In genomic region chr16:2811703-2812471, GRCh38 we compare ENCODE assay signal across 17 cellular contexts. TPM values are rescaled to one million over a fixed set of nuclear protein-coding genes. Genes with fewer than 3 reads are reported as not detected.
DNase-seq lines count a peak whose midpoint lies in the region; ATAC-seq and TF ChIP-seq lines count a peak whose summit lies in the region.
"Had no signal": no experiment of that assay in that cellular context is flagged by ENCODE, and none has a peak within 500 bp of the region (broad histone marks: within the 10 kb centered on the region; RNA-seq: fewer than 3 reads in every experiment).

No MANE protein-coding gene starts in this region.

- intact Hi-C loops in posterior vena cava (cut with DNase I), result loop anchor here in 1 of 2 donors (5.0 kb wide), 1 partner anchor 330 kb away; no protein-coding TSS in a partner anchor

- H3K27me3 Mint-ChIP-seq in chondrocyte (ENCODE audit: low read depth), result peaks cover 46% of the 10 kb centered on the region

- H3K4me1 Mint-ChIP-seq in chondrocyte (ENCODE audit: low read depth), result no peaks in the 10 kb centered on the region

- DNase-seq in MG63, result peak; percentile 77
- DNase-seq in chondrocyte (ENCODE audit: low spot score), result peak; percentile 54
- DNase-seq in posterior vena cava (ENCODE audit: low spot score), result peak; percentile 61
- no peak for DNase-seq in NCI-H1105 treated with DMSO at 0.1 percent for 48 hours (lab: John Stamatoyannopoulos, UW)
- DNase-seq: activated CD4-positive, CD25-positive, alpha-beta regulatory T cell; activated naive CD4-positive, alpha-beta T cell treated with anti-CD3 and anti-CD28 coated beads, Interleukin-2, amount 50 U/mL, for 16 hours; effector memory CD8-positive, alpha-beta T cell; MM.1S; naive thymus-derived CD4-positive, alpha-beta T cell; NCI-H2081 treated with DMSO at 0.1 percent for 48 hours; NCI-H524 treated with DMSO at 0.1 percent for 48 hours; T-helper 1 cell had no signal

- no peak for ATAC-seq in HG02852 (IDR thresholded peaks at IDR 0.05; ENCODE audit: unreplicated experiment)
- ATAC-seq: effector memory CD8-positive, alpha-beta T cell; left lung; naive thymus-derived CD4-positive, alpha-beta T cell had no signal

- H3K4me3 Mint-ChIP-seq in chondrocyte (ENCODE audit: unreplicated experiment), result no peak overlapping the region
- H3K4me3 Mint-ChIP-seq: effector memory CD8-positive, alpha-beta T cell; naive thymus-derived CD4-positive, alpha-beta T cell had no signal

- H3K27me3 ChIP-seq in MG63, result no peaks in the 10 kb centered on the region

- peaks cover 2% of the 10 kb centered on the region for H3K36me3 Mint-ChIP-seq in chondrocyte (ENCODE audit: low read depth)

- H3K9me3 ChIP-seq in MG63, result peaks cover 15% of the 10 kb centered on the region
- H3K9me3 ChIP-seq: left lung, prostate gland had no signal

- H3K27ac Mint-ChIP-seq in chondrocyte (ENCODE audit: unreplicated experiment), result no peak overlapping the region
- H3K27ac Mint-ChIP-seq: effector memory CD8-positive, alpha-beta T cell; naive thymus-derived CD4-positive, alpha-beta T cell had no signal

- peaks cover 12% of the 10 kb centered on the region for H3K9me3 Mint-ChIP-seq in chondrocyte (ENCODE audit: low read depth)
- H3K9me3 Mint-ChIP-seq: effector memory CD8-positive, alpha-beta T cell had no signal

- H3K36me3 ChIP-seq in MG63, result no peaks in the 10 kb centered on the region
- H3K36me3 ChIP-seq: left lung, prostate gland had no signal

- H3K4me3 ChIP-seq in MG63, result no peak overlapping the region
- H3K4me3 ChIP-seq: left lung, prostate gland had no signal

- no peak for TF ChIP-seq CTCF in chondrocyte (IDR thresholded peaks at IDR 0.05)

RNA-seq across cellular contexts. Expression of gene PRSS21, which starts 5.2 kb away (rescaled TPM):
- total RNA-seq in MG63 (2014; rRNA removed; shearing (Covaris generic); ENCODE audit: low replicate concordance), result 5.8 and 11.9 TPM in 2 replicates
- total RNA-seq in chondrocyte, result not detected in 3 replicates
- not detected for total RNA-seq in posterior vena cava
- total RNA-seq: RPMI7951 had no signal

RNA-seq across cellular contexts. Expression of gene PRSS41, which starts 13.6 kb away (rescaled TPM):
- not detected in 2 replicates for total RNA-seq in MG63 (2014; rRNA removed; shearing (Covaris generic); ENCODE audit: low replicate concordance)
- total RNA-seq in chondrocyte (not detected in 3 replicates), posterior vena cava (not detected)
- total RNA-seq: left lung; naive thymus-derived CD4-positive, alpha-beta T cell; prostate gland; RPMI7951; subcutaneous adipose tissue had no signal

RNA-seq across cellular contexts. Expression of gene ZG16B, which starts 18.2 kb away (rescaled TPM):
- total RNA-seq in MG63 (2014; rRNA removed; shearing (Covaris generic); ENCODE audit: low replicate concordance), result 2.7 TPM in 1 of 2 replicates, not detected in the other
- 2.1 to 2.6 TPM in 2 of 3 replicates, not detected in the other for total RNA-seq in chondrocyte
- total RNA-seq in posterior vena cava, result not detected

RNA-seq across cellular contexts. Expression of gene PRSS33, which starts 24.5 kb away (rescaled TPM):
- total RNA-seq in MG63 (2014; rRNA removed; shearing (Covaris generic); ENCODE audit: low replicate concordance), result not detected in 2 replicates
- total RNA-seq in chondrocyte (not detected in 3 replicates), posterior vena cava (not detected)
- total RNA-seq: left lung, prostate gland, RPMI7951, subcutaneous adipose tissue had no signal

RNA-seq across cellular contexts. Expression of gene ELOB, which starts 34.8 kb away (rescaled TPM):
- 309 and 3,594 TPM in 2 replicates for total RNA-seq in MG63 (2014; rRNA removed; shearing (Covaris generic); ENCODE audit: low replicate concordance)
- total RNA-seq in chondrocyte (205 to 231 TPM (median 225 TPM) in 3 replicates), posterior vena cava (100 to 1,000 TPM; 182 to 196 TPM)
